In genomic region chr11:1293619-1294015, GRCh38 we compare ENCODE assay signal across 9 cellular contexts. TPM values are rescaled to one million over a fixed set of nuclear protein-coding genes. Genes with fewer than 3 reads are reported as not detected.
DNase-seq lines count a peak whose midpoint lies in the region; ATAC-seq and TF ChIP-seq lines count a peak whose summit lies in the region.
"Had no signal": no experiment of that assay in that cellular context is flagged by ENCODE, and none has a peak within 500 bp of the region (broad histone marks: within the 10 kb centered on the region; RNA-seq: fewer than 3 reads in every experiment).

No MANE protein-coding gene starts in this region.

- H3K36me3 ChIP-seq in GM23338 (ENCODE audit: insufficient read depth) (no peaks in the 10 kb centered on the region), body of pancreas (replicated peaks in 1 of 2; ENCODE audit: insufficient read depth in 1 of 2, low read depth in 2 of 2) (peaks cover 0 to 21% of the 10 kb centered on the region in 2 donors)
- H3K36me3 ChIP-seq in CD8-positive, alpha-beta memory T cell (ENCODE audit: insufficient read depth, low read length) = peaks cover 25% of the 10 kb centered on the region

- H3F3A ChIP-seq in GM23338 (replicated peaks; ENCODE audit: low read depth) = 0 out of 2 replicates have a peak, but pooled peaks cover 3% of the 10 kb centered on the region

- H3K79me2 ChIP-seq in GM23338 (replicated peaks; ENCODE audit: insufficient read depth) = peaks cover 19% of the 10 kb centered on the region

- H3K4me2 ChIP-seq in GM23338 = no peak overlapping the region

- ATAC-seq in GM23338 = peak; percentile 63
- ATAC-seq in body of pancreas = no peak
- peak; percentile 45 to 56 for ATAC-seq in naive B cell (ENCODE audit: low read depth in 2 of 2)
- no peak for ATAC-seq in GM18519 (IDR thresholded peaks at IDR 0.05; ENCODE audit: low FRiP score, unreplicated experiment)

- no peaks in the 10 kb centered on the region for H3K9me3 ChIP-seq in body of pancreas
- H3K9me3 ChIP-seq in CD8-positive, alpha-beta memory T cell (ENCODE audit: low read length) = no peaks in the 10 kb centered on the region

- no peak overlapping the region for H3K4me3 Mint-ChIP-seq in GM23338
- no peak overlapping the region for H3K4me3 Mint-ChIP-seq in naive B cell
- H3K4me3 Mint-ChIP-seq in CD8-positive, alpha-beta memory T cell = no peak overlapping the region
- H3K4me3 Mint-ChIP-seq: T-helper 1 cell treated with Interleukin-12 subunit alpha and Interleukin-12 subunit beta and Interleukin-4 antibody, amounts not matched to agents 30 μg/mL and 1 μg/mL, for 36 hours had no signal

- TF ChIP-seq CTCF in AG10803 (conservative IDR thresholded peaks at IDR 0.05; ENCODE audit: low read length) (peak; percentile 22), GM23338 (conservative IDR thresholded peaks at IDR 0.05; ENCODE audit: low read depth in 2 of 2) (peak in 1 of 2 experiments; percentile 61; a peak in 2 of 4 replicates), body of pancreas (IDR thresholded peaks at IDR 0.05) (peak; percentile 8 to 63 (median 40))

- no peak for TF ChIP-seq POLR2A in body of pancreas (IDR thresholded peaks at IDR 0.05)

- CTCF ChIA-PET in CD8-positive, alpha-beta memory T cell (lab: Charles Lee) = interaction anchor here (0.6 to 1.1 kb wide), 2 partner anchors 17 to 281 kb away, joined by 3 to 4 read pairs; no protein-coding TSS in a partner anchor

- H3K4me1 ChIP-seq in GM23338 (ENCODE audit: insufficient read depth) (no peaks in the 10 kb centered on the region), body of pancreas (peaks cover 18% of the 10 kb centered on the region)
- no peaks in the 10 kb centered on the region for H3K4me1 ChIP-seq in CD8-positive, alpha-beta memory T cell (ENCODE audit: insufficient read depth, low read length)

- H3K27me3 Mint-ChIP-seq in GM23338 (ENCODE audit: insufficient read depth, low read depth, poor library complexity) (peaks cover 2% of the 10 kb centered on the region), naive B cell (no peaks in the 10 kb centered on the region)
- no peaks in the 10 kb centered on the region for H3K27me3 Mint-ChIP-seq in CD8-positive, alpha-beta memory T cell

- WGBS in body of pancreas, 2 donors = 75 to 90% methylated on average over 2 to 13 of the region's 13 CpGs

- intact Hi-C loops in body of pancreas (cut with DNase I) = no loop called here

- H3K27me3 ChIP-seq in GM23338 (ENCODE audit: insufficient read depth) (no peaks in the 10 kb centered on the region), body of pancreas (no peaks in the 10 kb centered on the region)
- H3K27me3 ChIP-seq in CD8-positive, alpha-beta memory T cell (ENCODE audit: insufficient read depth, low read length, poor library complexity, severe bottlenecking) = no peaks in the 10 kb centered on the region

- no peak overlapping the region for H2AFZ ChIP-seq in GM23338

- H3K27ac ChIP-seq in GM23338 (ENCODE audit: low read depth) (no peak overlapping the region), body of pancreas (no peak overlapping the region)
- no peak overlapping the region for H3K27ac ChIP-seq in CD8-positive, alpha-beta memory T cell (ENCODE audit: low read depth, low read length)

- no peaks in the 10 kb centered on the region for H3K9me2 ChIP-seq in GM23338 (ENCODE audit: insufficient read depth)

- POLR2A ChIA-PET in CD8-positive, alpha-beta memory T cell (lab: Charles Lee) = no interaction called here

- no peak for DNase-seq in AG10803 (ENCODE audit: low read depth)
- no peak for DNase-seq in GM23338 (ENCODE audit: low spot score)
- peak; percentile 43 to 68 (median 56) for DNase-seq in body of pancreas
- DNase-seq in naive B cell = no peak
- no peak for DNase-seq in NK-92 (lab: John Stamatoyannopoulos, UW; ENCODE audit: unreplicated experiment)
- no peak for DNase-seq in CD8-positive, alpha-beta memory T cell
- no peak for DNase-seq in NCI-H69 (lab: John Stamatoyannopoulos, UW)

- H3K27ac Mint-ChIP-seq in GM23338 = no peak overlapping the region
- peak overlapping the region in 1 of 6 donors; percentile 65 for H3K27ac Mint-ChIP-seq in naive B cell
- no peak overlapping the region for H3K27ac Mint-ChIP-seq in CD8-positive, alpha-beta memory T cell
- H3K27ac Mint-ChIP-seq: T-helper 1 cell treated with Interleukin-12 subunit alpha and Interleukin-12 subunit beta and Interleukin-4 antibody, amounts not matched to agents 30 μg/mL and 1 μg/mL, for 36 hours had no signal

- H3K4me1 Mint-ChIP-seq in GM23338 = peaks cover under 1% of the 10 kb centered on the region; the same call in 1 of the 3 replicates
- peaks cover 9 to 18% (median 14%) of the 10 kb centered on the region in 3 donors for H3K4me1 Mint-ChIP-seq in naive B cell
- H3K4me1 Mint-ChIP-seq in CD8-positive, alpha-beta memory T cell = peaks cover 4 to 5% (median 4%) of the 10 kb centered on the region in 3 donors

- H3K36me3 Mint-ChIP-seq in GM23338 (ENCODE audit: low read depth) (peaks cover 30% of the 10 kb centered on the region), naive B cell (peaks cover 0 to 9% of the 10 kb centered on the region in 2 donors)
- H3K36me3 Mint-ChIP-seq in CD8-positive, alpha-beta memory T cell = peaks cover 0 to 57% (median 6%) of the 10 kb centered on the region in 3 donors

- H3K9me3 Mint-ChIP-seq in GM23338 (no peaks in the 10 kb centered on the region), naive B cell (no peaks in the 10 kb centered on the region)
- no peaks in the 10 kb centered on the region for H3K9me3 Mint-ChIP-seq in CD8-positive, alpha-beta memory T cell
- H3K9me3 Mint-ChIP-seq: T-helper 1 cell treated with Interleukin-12 subunit alpha and Interleukin-12 subunit beta and Interleukin-4 antibody, amounts not matched to agents 30 μg/mL and 1 μg/mL, for 36 hours had no signal

- H3K4me3 ChIP-seq in AG10803 (ENCODE audit: low read length) = no peak overlapping the region
- no peak overlapping the region for H3K4me3 ChIP-seq in GM23338
- H3K4me3 ChIP-seq in body of pancreas = no peak overlapping the region
- no peak overlapping the region for H3K4me3 ChIP-seq in CD8-positive, alpha-beta memory T cell (ENCODE audit: low read length)

- no peaks in the 10 kb centered on the region for H4K20me1 ChIP-seq in GM23338 (replicated peaks; ENCODE audit: insufficient read depth)

TF ChIP-seq in GM23338, 12 proteins besides CTCF, POLR2A, EP300 and RAD21 (continues in another document):
- TF ChIP-seq STAT1 (IDR thresholded peaks at IDR 0.05; ENCODE audit: unreplicated experiment) = no peak
- no peak for TF ChIP-seq ZNF114 (CRISPR knock-in tag; IDR thresholded peaks at IDR 0.05)
- TF ChIP-seq EZH2 (IDR thresholded peaks at IDR 0.05; ENCODE audit: low read depth, unreplicated experiment) = no peak
- TF ChIP-seq, protein P1, sequence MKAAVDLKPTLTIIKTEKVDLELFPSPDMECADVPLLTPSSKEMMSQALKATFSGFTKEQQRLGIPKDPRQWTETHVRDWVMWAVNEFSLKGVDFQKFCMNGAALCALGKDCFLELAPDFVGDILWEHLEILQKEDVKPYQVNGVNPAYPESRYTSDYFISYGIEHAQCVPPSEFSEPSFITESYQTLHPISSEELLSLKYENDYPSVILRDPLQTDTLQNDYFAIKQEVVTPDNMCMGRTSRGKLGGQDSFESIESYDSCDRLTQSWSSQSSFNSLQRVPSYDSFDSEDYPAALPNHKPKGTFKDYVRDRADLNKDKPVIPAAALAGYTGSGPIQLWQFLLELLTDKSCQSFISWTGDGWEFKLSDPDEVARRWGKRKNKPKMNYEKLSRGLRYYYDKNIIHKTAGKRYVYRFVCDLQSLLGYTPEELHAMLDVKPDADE (IDR thresholded peaks at IDR 0.05) = no peak

RNA-seq across cellular contexts. Expression of gene TOLLIP, which starts 15.8 kb away (rescaled TPM):
- 11.7 and 18.0 TPM in 2 replicates for total RNA-seq in GM23338 (2014; rRNA removed; shearing (Covaris generic))
- polyA plus RNA-seq in GM23338 (2016; fragmentation: Nextera tagmentation; extraction: Ambion mirVana) = 9.7 and 13.5 TPM in 2 replicates
- total RNA-seq in body of pancreas = 10 to 100 TPM; 51.1 to 63.9 TPM
- polyA plus RNA-seq in naive B cell (ENCODE audit: low read depth in 6 of 6) = 10 to 100 TPM; 29.4 to 59.0 (median 42.8) TPM
- total RNA-seq in CD8-positive, alpha-beta memory T cell = 10 to 100 TPM; 36.3 to 41.8 TPM
- 31.1 TPM for polyA plus RNA-seq in CD8-positive, alpha-beta memory T cell

Comparison
In these comparisons a context has a peak if more than half of its experiments do, and no peak if none do; other contexts are left out.
1. DNase-seq: peak in body of pancreas (4 of 4); none in AG10803 (single experiment), GM23338 (single experiment), naive B cell (single experiment), NK-92 (single experiment), CD8-positive, alpha-beta memory T cell (0 of 5) and NCI-H69 (single experiment).
2. ATAC-seq: peak in GM23338 (single experiment) and naive B cell (2 of 2); none in body of pancreas (single experiment) and GM18519 (single experiment).